18 cellular contexts compared by ENCODE assay signal in genomic region chr11:120131941-120132644, GRCh38. TPM values are rescaled to one million over a fixed set of nuclear protein-coding genes. Genes with fewer than 3 reads are reported as not detected.
A peak's percentile ranks its signal among the peaks of the same experiment; 100 is the strongest.
DNase-seq lines count a peak whose midpoint lies in the region; ATAC-seq and TF ChIP-seq lines count a peak whose summit lies in the region.
"Had no signal": no experiment of that assay in that cellular context is flagged by ENCODE, and none has a peak within 500 bp of the region (broad histone marks: within the 10 kb centered on the region; RNA-seq: fewer than 3 reads in every experiment).

No MANE protein-coding gene starts in this region.

- CTCF ChIA-PET in mammary epithelial cell (lab: Charles Lee; ENCODE audit: low non-redundant PET), result no interaction called here

- WGBS in mammary epithelial cell (ENCODE audit: low coverage, missing lambda C conversion rate), result 24% methylated on average over 7 of the region's 12 CpGs
- 53% methylated on average over 10 of the region's 12 CpGs for WGBS in right lobe of liver (ENCODE audit: insufficient coverage, low coverage, low lambda C conversion rate, missing lambda C conversion rate)

- H3K4me1 ChIP-seq in mammary epithelial cell (ENCODE audit: insufficient read depth, low read length) (peaks cover 80% of the 10 kb centered on the region), right lobe of liver (no peaks in the 10 kb centered on the region)
- H3K4me1 ChIP-seq: psoas muscle had no signal

- TF ChIP-seq CTCF in mammary epithelial cell (conservative IDR thresholded peaks at IDR 0.05 in 1 of 2, IDR thresholded peaks at IDR 0.05 in 1 of 2; ENCODE audit: extremely low read depth in 1 of 2, insufficient read depth in 1 of 2, low read depth in 1 of 2, low read length in 2 of 2) (no peak), right lobe of liver (IDR thresholded peaks at IDR 0.05) (no peak), endothelial cell (IDR thresholded peaks at IDR 0.05; ENCODE audit: unreplicated experiment) (no peak)

- ATAC-seq in activated naive CD8-positive, alpha-beta T cell treated with anti-CD3 and anti-CD28 coated beads, Interleukin-2, amount 10 ng/mL, durations not matched to agents 7 days and 5 days (ENCODE audit: low read depth), result no peak
- no peak for ATAC-seq in right lobe of liver
- ATAC-seq: psoas muscle, WTC11 had no signal

- H3K9me3 ChIP-seq in mammary epithelial cell (replicated peaks; ENCODE audit: insufficient read depth, low read length), result no peaks in the 10 kb centered on the region
- H3K9me3 ChIP-seq in right lobe of liver, result no peaks in the 10 kb centered on the region
- H3K9me3 ChIP-seq: psoas muscle, thyroid gland had no signal

- H3K27ac Mint-ChIP-seq in activated naive CD8-positive, alpha-beta T cell treated with anti-CD3 and anti-CD28 coated beads, Interleukin-2, amount 10 ng/mL, durations not matched to agents 7 days and 5 days, result no peak overlapping the region
- no peak overlapping the region for H3K27ac Mint-ChIP-seq in activated naive CD8-positive, alpha-beta T cell treated with anti-CD3 and anti-CD28 coated beads for 36 hours
- no peak overlapping the region for H3K27ac Mint-ChIP-seq in endothelial cell (ENCODE audit: unreplicated experiment)
- no peak overlapping the region for H3K27ac Mint-ChIP-seq in activated T-helper 2 cell treated with anti-CD3 and anti-CD28 coated beads, Interferon-gamma antibody, Interleukin-2, Interleukin-4, amounts not matched to agents 10 μg/mL and 5 μg/mL and 100 μg/mL, durations not matched to agents 14 hours and 24 hours and 36 hours
- H3K27ac Mint-ChIP-seq: H9, WTC11 had no signal

- peaks cover 94% of the 10 kb centered on the region for H3K79me2 ChIP-seq in mammary epithelial cell (ENCODE audit: insufficient read depth, low read length)

- peak overlapping the region; percentile 97 for H3K9ac ChIP-seq in mammary epithelial cell (ENCODE audit: insufficient read depth, low read length)

- in situ Hi-C loops in mammary epithelial cell (cut with MboI; ENCODE audit: low sequenced_read_pairs in 2 of 2), result loop anchor here in 1 of 2 donors (5.0 kb wide), 1 partner anchor 35 kb away; no protein-coding TSS in a partner anchor

- no peaks in the 10 kb centered on the region for H3K4me1 Mint-ChIP-seq in activated naive CD8-positive, alpha-beta T cell treated with anti-CD3 and anti-CD28 coated beads, Interleukin-2, amount 10 ng/mL, durations not matched to agents 7 days and 5 days
- no peaks in the 10 kb centered on the region for H3K4me1 Mint-ChIP-seq in activated naive CD8-positive, alpha-beta T cell treated with anti-CD3 and anti-CD28 coated beads for 36 hours
- peaks cover 3% of the 10 kb centered on the region for H3K4me1 Mint-ChIP-seq in endothelial cell (ENCODE audit: unreplicated experiment)
- H3K4me1 Mint-ChIP-seq in activated T-helper 2 cell treated with anti-CD3 and anti-CD28 coated beads, Interferon-gamma antibody, Interleukin-2, Interleukin-4, amounts not matched to agents 10 μg/mL and 5 μg/mL and 100 μg/mL, durations not matched to agents 14 hours and 24 hours and 36 hours (ENCODE audit: low read depth), result no peaks in the 10 kb centered on the region

- H3K4me2 ChIP-seq in mammary epithelial cell (ENCODE audit: insufficient read depth, low read depth, low read length), result peak overlapping the region; percentile 73

- H4K20me1 ChIP-seq in mammary epithelial cell (ENCODE audit: insufficient read depth, low read length), result no peaks in the 10 kb centered on the region

- H3K27ac ChIP-seq in mammary epithelial cell (ENCODE audit: insufficient read depth, low read depth, low read length), result peak overlapping the region; percentile 78
- no peak overlapping the region for H3K27ac ChIP-seq in right lobe of liver
- H3K27ac ChIP-seq: psoas muscle, thyroid gland had no signal

- H3K27me3 Mint-ChIP-seq in activated naive CD8-positive, alpha-beta T cell treated with anti-CD3 and anti-CD28 coated beads, Interleukin-2, amount 10 ng/mL, durations not matched to agents 7 days and 5 days, result no peaks in the 10 kb centered on the region
- H3K27me3 Mint-ChIP-seq in activated naive CD8-positive, alpha-beta T cell treated with anti-CD3 and anti-CD28 coated beads for 36 hours, result no peaks in the 10 kb centered on the region
- peaks cover 3% of the 10 kb centered on the region for H3K27me3 Mint-ChIP-seq in endothelial cell (ENCODE audit: unreplicated experiment)
- H3K27me3 Mint-ChIP-seq in activated T-helper 2 cell treated with anti-CD3 and anti-CD28 coated beads, Interferon-gamma antibody, Interleukin-2, Interleukin-4, amounts not matched to agents 10 μg/mL and 5 μg/mL and 100 μg/mL, durations not matched to agents 14 hours and 24 hours and 36 hours (ENCODE audit: low read depth), result peaks cover 2% of the 10 kb centered on the region

- dilution Hi-C loops in mammary epithelial cell (cut with HindIII; ENCODE audit: low sequenced_read_pairs), result loop anchor here (5.0 kb wide), 1 partner anchor 35 kb away; no protein-coding TSS in a partner anchor

- peaks cover 13% of the 10 kb centered on the region for H3K36me3 ChIP-seq in mammary epithelial cell (ENCODE audit: insufficient read depth, low read length)
- H3K36me3 ChIP-seq in right lobe of liver, result no peaks in the 10 kb centered on the region
- H3K36me3 ChIP-seq: thyroid gland had no signal

- H3K4me3 ChIP-seq in mammary epithelial cell (replicated peaks in 1 of 3; ENCODE audit: insufficient read depth in 1 of 3, low read depth in 2 of 3, low read length in 3 of 3) (peak overlapping the region in 1 of 3 experiments; percentile 96), right lobe of liver (no peak overlapping the region)
- H3K4me3 ChIP-seq: psoas muscle, thyroid gland had no signal

- no peaks in the 10 kb centered on the region for H3K36me3 Mint-ChIP-seq in activated naive CD8-positive, alpha-beta T cell treated with anti-CD3 and anti-CD28 coated beads, Interleukin-2, amount 10 ng/mL, durations not matched to agents 7 days and 5 days
- H3K36me3 Mint-ChIP-seq in activated naive CD8-positive, alpha-beta T cell treated with anti-CD3 and anti-CD28 coated beads for 36 hours, result no peaks in the 10 kb centered on the region
- no peaks in the 10 kb centered on the region for H3K36me3 Mint-ChIP-seq in endothelial cell (ENCODE audit: low read depth, unreplicated experiment)
- no peaks in the 10 kb centered on the region for H3K36me3 Mint-ChIP-seq in activated T-helper 2 cell treated with anti-CD3 and anti-CD28 coated beads, Interferon-gamma antibody, Interleukin-2, Interleukin-4, amounts not matched to agents 10 μg/mL and 5 μg/mL and 100 μg/mL, durations not matched to agents 14 hours and 24 hours and 36 hours (ENCODE audit: low read depth)
- H3K36me3 Mint-ChIP-seq: WTC11 had no signal

- POLR2A ChIA-PET in activated naive CD8-positive, alpha-beta T cell treated with anti-CD3 and anti-CD28 coated beads, Interleukin-2, amount 10 ng/mL, durations not matched to agents 7 days and 5 days (lab: Charles Lee), result no interaction called here

- H3K27me3 ChIP-seq in mammary epithelial cell (ENCODE audit: insufficient read depth, low read length) (no peaks in the 10 kb centered on the region), right lobe of liver (no peaks in the 10 kb centered on the region)
- H3K27me3 ChIP-seq: thyroid gland had no signal

- no peaks in the 10 kb centered on the region for H3K9me3 Mint-ChIP-seq in activated naive CD8-positive, alpha-beta T cell treated with anti-CD3 and anti-CD28 coated beads, Interleukin-2, amount 10 ng/mL, durations not matched to agents 7 days and 5 days
- H3K9me3 Mint-ChIP-seq in activated naive CD8-positive, alpha-beta T cell treated with anti-CD3 and anti-CD28 coated beads for 36 hours, result no peaks in the 10 kb centered on the region
- H3K9me3 Mint-ChIP-seq in endothelial cell (ENCODE audit: unreplicated experiment), result no peaks in the 10 kb centered on the region
- no peaks in the 10 kb centered on the region for H3K9me3 Mint-ChIP-seq in activated T-helper 2 cell treated with anti-CD3 and anti-CD28 coated beads, Interferon-gamma antibody, Interleukin-2, Interleukin-4, amounts not matched to agents 10 μg/mL and 5 μg/mL and 100 μg/mL, durations not matched to agents 14 hours and 24 hours and 36 hours
- H3K9me3 Mint-ChIP-seq: H9, WTC11 had no signal

- TF ChIP-seq POLR2A in right lobe of liver (IDR thresholded peaks at IDR 0.05), result no peak

- H2AFZ ChIP-seq in mammary epithelial cell (ENCODE audit: low read depth, low read length), result no peak overlapping the region

- H3K4me3 Mint-ChIP-seq in activated naive CD8-positive, alpha-beta T cell treated with anti-CD3 and anti-CD28 coated beads, Interleukin-2, amount 10 ng/mL, durations not matched to agents 7 days and 5 days, result no peak overlapping the region
- no peak overlapping the region for H3K4me3 Mint-ChIP-seq in activated naive CD8-positive, alpha-beta T cell treated with anti-CD3 and anti-CD28 coated beads for 36 hours
- no peak overlapping the region for H3K4me3 Mint-ChIP-seq in endothelial cell (ENCODE audit: unreplicated experiment)
- H3K4me3 Mint-ChIP-seq in activated T-helper 2 cell treated with anti-CD3 and anti-CD28 coated beads, Interferon-gamma antibody, Interleukin-2, Interleukin-4, amounts not matched to agents 10 μg/mL and 5 μg/mL and 100 μg/mL, durations not matched to agents 14 hours and 24 hours and 36 hours (ENCODE audit: low read depth), result no peak overlapping the region
- H3K4me3 Mint-ChIP-seq: H9, WTC11 had no signal

- intact Hi-C loops in mammary epithelial cell (cut with micrococcal nuclease), result loop anchor here (10.0 kb wide), 1 partner anchor 83 kb away; the partner anchor contains the start of gene OAF
- intact Hi-C loops in right lobe of liver (cut with DNase I), result no loop called here
- intact Hi-C loops in activated T-helper 2 cell treated with anti-CD3 and anti-CD28 coated beads, Interferon-gamma antibody, Interleukin-2, Interleukin-4, amounts not matched to agents 10 μg/mL and 5 μg/mL and 100 μg/mL, durations not matched to agents 14 hours and 24 hours and 36 hours (cut with micrococcal nuclease), result no loop called here

- no TSS peak for BruUV-seq in mammary epithelial cell (replicated peaks; lab: Mats Ljungman, UMichigan)

- peak; percentile 3 for DNase-seq in activated naive CD8-positive, alpha-beta T cell treated with anti-CD3 and anti-CD28 coated beads, Interleukin-2, amount 10 ng/mL, durations not matched to agents 7 days and 5 days
- no peak for DNase-seq in activated naive CD8-positive, alpha-beta T cell treated with anti-CD3 and anti-CD28 coated beads for 36 hours
- DNase-seq in mammary epithelial cell (peak; percentile 91), right lobe of liver (peak in 2 of 3 donors; percentile 4 to 23), ureter (ENCODE audit: low spot score) (peak; percentile 49), NOMO-1 (lab: John Stamatoyannopoulos, UW; ENCODE audit: unreplicated experiment in 2 of 2) (no peak), endothelial cell (ENCODE audit: low spot score) (no peak)
- DNase-seq in activated T-helper 2 cell treated with anti-CD3 and anti-CD28 coated beads, Interferon-gamma antibody, Interleukin-2, Interleukin-4, amounts not matched to agents 10 μg/mL and 5 μg/mL and 100 μg/mL, durations not matched to agents 14 hours and 24 hours and 36 hours (ENCODE audit: low spot score), result no peak
- DNase-seq: activated T-cell treated with anti-CD3 and anti-CD28 coated beads for 4 hours; midbrain; NCI-H226; psoas muscle; stimulated activated CD4-positive, alpha-beta T cell treated with anti-CD3 and anti-CD28 coated beads, Interleukin-1b, Interleukin-23, amount 100 ng/mL, for 48 hours; stimulated activated CD8-positive, alpha-beta memory T cell treated with anti-CD3 and anti-CD28 coated beads, Interleukin-4, amount 100 ng/mL, for 48 hours; SW 1271; thyroid gland had no signal

RNA-seq across cellular contexts. Expression of gene TRIM29, which starts 5.8 kb away (rescaled TPM):
- total RNA-seq in activated naive CD8-positive, alpha-beta T cell treated with anti-CD3 and anti-CD28 coated beads, Interleukin-2, amount 10 ng/mL, durations not matched to agents 7 days and 5 days, result not detected
- total RNA-seq in activated naive CD8-positive, alpha-beta T cell treated with anti-CD3 and anti-CD28 coated beads for 36 hours, result not detected
- 100 to 1,000 TPM; 256 to 341 TPM for total RNA-seq in mammary epithelial cell
- polyA plus RNA-seq in mammary epithelial cell, result 315 TPM
- 668 TPM for polyA minus RNA-seq in mammary epithelial cell
- total RNA-seq in right lobe of liver, result 1 to 10 TPM in 4 of 6 experiments, not detected in 2; 1.1 to 2.1 (median 1.3) TPM
- 192 TPM for total RNA-seq in ureter
- not detected for total RNA-seq in endothelial cell (ENCODE audit: unreplicated experiment)
- not detected in 2 replicates for total RNA-seq in activated T-helper 2 cell treated with anti-CD3 and anti-CD28 coated beads, Interferon-gamma antibody, Interleukin-2, Interleukin-4, amounts not matched to agents 10 μg/mL and 5 μg/mL and 100 μg/mL, durations not matched to agents 14 hours and 24 hours and 36 hours
- total RNA-seq: H9 had no signal

Comparison
In these comparisons a context has a peak if more than half of its experiments do, and no peak if none do; other contexts are left out.
1. DNase-seq: peak in activated naive CD8-positive, alpha-beta T cell treated with anti-CD3 and anti-CD28 coated beads, Interleukin-2, amount 10 ng/mL, durations not matched to agents 7 days and 5 days (single experiment), mammary epithelial cell (single experiment), right lobe of liver (2 of 3) and ureter (single experiment); none in activated naive CD8-positive, alpha-beta T cell treated with anti-CD3 and anti-CD28 coated beads for 36 hours (single experiment), NOMO-1 (0 of 2), endothelial cell (single experiment) and activated T-helper 2 cell treated with anti-CD3 and anti-CD28 coated beads, Interferon-gamma antibody, Interleukin-2, Interleukin-4, amounts not matched to agents 10 μg/mL and 5 μg/mL and 100 μg/mL, durations not matched to agents 14 hours and 24 hours and 36 hours (single experiment).
2. RNA of gene TRIM29, which starts 5.8 kb away (total RNA-seq): 256 to 341 TPM in mammary epithelial cell and 192 TPM in ureter (single experiment); 1.1 to 2.1 TPM in right lobe of liver, not detected in endothelial cell (single experiment), not detected in activated naive CD8-positive, alpha-beta T cell treated with anti-CD3 and anti-CD28 coated beads, Interleukin-2, amount 10 ng/mL, durations not matched to agents 7 days and 5 days, not detected in activated naive CD8-positive, alpha-beta T cell treated with anti-CD3 and anti-CD28 coated beads for 36 hours and not detected in activated T-helper 2 cell treated with anti-CD3 and anti-CD28 coated beads, Interferon-gamma antibody, Interleukin-2, Interleukin-4, amounts not matched to agents 10 μg/mL and 5 μg/mL and 100 μg/mL, durations not matched to agents 14 hours and 24 hours and 36 hours; every median in the first group is over 10 times any median in the second.